ENCODE assay signal across 1 cellular context in the genomic region with DNA sequence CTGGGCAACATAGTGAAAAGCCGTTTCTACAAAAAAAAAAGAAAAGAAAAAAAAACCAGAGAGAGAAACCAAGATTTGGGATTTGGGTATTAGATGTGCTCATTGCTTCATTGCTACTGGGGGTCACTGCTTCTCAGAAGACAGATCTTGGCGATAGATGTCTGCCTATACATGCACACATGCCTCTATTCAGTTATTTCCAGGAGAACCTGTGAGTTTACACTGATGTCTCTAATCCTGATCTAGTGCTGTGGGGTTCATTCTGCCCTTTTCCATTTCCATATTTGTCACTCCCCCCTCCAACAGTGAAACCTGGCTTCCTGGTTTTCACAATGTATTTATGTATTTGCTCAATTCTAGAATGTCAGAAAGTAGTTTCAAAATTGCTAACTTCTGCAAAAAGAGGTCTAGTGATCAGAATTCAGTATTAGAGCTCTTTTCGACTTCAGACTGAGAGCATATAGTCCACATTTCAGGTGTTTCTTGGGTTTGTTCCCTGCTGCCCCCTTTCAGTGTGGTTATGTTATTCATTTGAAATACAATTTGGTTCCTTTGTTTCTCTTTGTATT.
TF ChIP-seq lines count a peak whose summit lies in the region.

No MANE protein-coding gene starts in this region.

TF ChIP-seq in K562, 482 proteins besides CTCF, POLR2A, EP300 and RAD21:
- TF ChIP-seq SREBF1 (IDR thresholded peaks at IDR 0.05; ENCODE audit: borderline replicate concordance, low read depth, low read length), result no peak
- TF ChIP-seq PHF20 (IDR thresholded peaks at IDR 0.05; ENCODE audit: partially characterized antibody), result no peak
- TF ChIP-seq PHTF2 (CRISPR knock-in tag; IDR thresholded peaks at IDR 0.05), result no peak
- no peak for TF ChIP-seq ZKSCAN3 (CRISPR knock-in tag; IDR thresholded peaks at IDR 0.05)
- no peak for TF ChIP-seq RBBP5 (IDR thresholded peaks at IDR 0.05; ENCODE audit: borderline replicate concordance, insufficient read depth, low read length, poor library complexity, severe bottlenecking)
- no peak for TF ChIP-seq SREBF2 (CRISPR knock-in tag; IDR thresholded peaks at IDR 0.05)
- TF ChIP-seq KDM4B (IDR thresholded peaks at IDR 0.05; ENCODE audit: borderline replicate concordance in 2 of 2, low read depth in 1 of 2), result no peak
- TF ChIP-seq, protein P1, sequence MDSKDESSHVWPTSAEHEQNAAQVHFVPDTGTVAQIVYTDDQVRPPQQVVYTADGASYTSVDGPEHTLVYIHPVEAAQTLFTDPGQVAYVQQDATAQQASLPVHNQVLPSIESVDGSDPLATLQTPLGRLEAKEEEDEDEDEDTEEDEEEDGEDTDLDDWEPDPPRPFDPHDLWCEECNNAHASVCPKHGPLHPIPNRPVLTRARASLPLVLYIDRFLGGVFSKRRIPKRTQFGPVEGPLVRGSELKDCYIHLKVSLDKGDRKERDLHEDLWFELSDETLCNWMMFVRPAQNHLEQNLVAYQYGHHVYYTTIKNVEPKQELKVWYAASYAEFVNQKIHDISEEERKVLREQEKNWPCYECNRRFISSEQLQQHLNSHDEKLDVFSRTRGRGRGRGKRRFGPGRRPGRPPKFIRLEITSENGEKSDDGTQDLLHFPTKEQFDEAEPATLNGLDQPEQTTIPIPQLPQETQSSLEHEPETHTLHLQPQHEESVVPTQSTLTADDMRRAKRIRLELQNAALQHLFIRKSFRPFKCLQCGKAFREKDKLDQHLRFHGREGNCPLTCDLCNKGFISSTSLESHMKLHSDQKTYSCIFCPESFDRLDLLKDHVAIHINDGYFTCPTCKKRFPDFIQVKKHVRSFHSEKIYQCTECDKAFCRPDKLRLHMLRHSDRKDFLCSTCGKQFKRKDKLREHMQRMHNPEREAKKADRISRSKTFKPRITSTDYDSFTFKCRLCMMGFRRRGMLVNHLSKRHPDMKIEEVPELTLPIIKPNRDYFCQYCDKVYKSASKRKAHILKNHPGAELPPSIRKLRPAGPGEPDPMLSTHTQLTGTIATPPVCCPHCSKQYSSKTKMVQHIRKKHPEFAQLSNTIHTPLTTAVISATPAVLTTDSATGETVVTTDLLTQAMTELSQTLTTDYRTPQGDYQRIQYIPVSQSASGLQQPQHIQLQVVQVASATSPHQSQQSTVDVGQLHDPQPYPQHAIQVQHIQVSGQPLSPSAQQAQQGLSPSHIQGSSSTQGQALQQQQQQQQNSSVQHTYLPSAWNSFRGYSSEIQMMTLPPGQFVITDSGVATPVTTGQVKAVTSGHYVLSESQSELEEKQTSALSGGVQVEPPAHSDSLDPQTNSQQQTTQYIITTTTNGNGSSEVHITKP (IDR thresholded peaks at IDR 0.05; ENCODE audit: partially characterized antibody), result peak; percentile 73
